Comparison of ENCODE assay signal across 1 cellular context in the genomic region with DNA sequence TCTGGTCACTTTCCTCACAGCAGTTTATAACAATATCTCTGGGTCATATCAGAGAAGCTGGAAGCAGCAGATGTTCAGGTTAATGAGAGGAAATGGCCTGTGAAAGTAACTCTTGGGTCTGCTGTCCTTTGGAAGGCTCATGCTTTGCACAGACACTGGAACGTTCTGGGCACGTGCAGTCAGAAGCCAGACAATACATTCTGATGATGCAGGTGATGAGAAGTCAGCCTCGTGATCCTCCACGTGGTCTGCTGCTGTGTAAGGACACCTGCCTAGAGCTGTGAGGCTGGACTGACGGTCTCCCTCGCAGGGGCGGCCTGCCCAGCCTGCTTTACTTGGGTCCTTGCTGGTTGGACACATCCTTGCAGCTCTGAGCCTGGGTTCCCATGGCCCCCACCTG.
TF ChIP-seq lines count a peak whose summit lies in the region.

No MANE protein-coding gene starts in this region.

TF ChIP-seq in HEK293, 187 proteins besides CTCF, POLR2A, EP300 and RAD21:
- peak; percentile 79 for TF ChIP-seq ZNF449 (tag by site-specific recombination; IDR thresholded peaks at IDR 0.05)
- TF ChIP-seq ZNF112 (tag by site-specific recombination; IDR thresholded peaks at IDR 0.05), result no peak
